ENCODE assay signal across 8 cellular contexts in genomic region chr6:143027058-143027457, GRCh38. TPM values are rescaled to one million over a fixed set of nuclear protein-coding genes. Genes with fewer than 3 reads are reported as not detected.
A peak's percentile ranks its signal among the peaks of the same experiment; 100 is the strongest.
DNase-seq lines count a peak whose midpoint lies in the region; ATAC-seq, FAIRE-seq and TF ChIP-seq lines count a peak whose summit lies in the region.

No MANE protein-coding gene starts in this region.

- in situ Hi-C loops in GM13977 (cut with MboI; ENCODE audit: low pct_unique_long_range_greater_than_20kb, low sequenced_read_pairs, unreplicated experiment), result loop anchor here (25.0 kb wide), 1 partner anchor 340 kb away; no protein-coding TSS in a partner anchor

- no peaks in the 10 kb centered on the region for H4K20me1 ChIP-seq in OCI-LY1 (ENCODE audit: insufficient read depth, low read length)

- H3K79me2 ChIP-seq in OCI-LY1 (ENCODE audit: insufficient read depth, low read length), result no peaks in the 10 kb centered on the region

- H3K27ac ChIP-seq in OCI-LY1 (ENCODE audit: low read depth, low read length, poor library complexity, severe bottlenecking), result no peak overlapping the region
- no peak overlapping the region for H3K27ac ChIP-seq in heart right ventricle
- no peak overlapping the region for H3K27ac ChIP-seq in small intestine (ENCODE audit: low read depth in 1 of 2, low read length in 1 of 2)

- TF ChIP-seq CTCF in GM13977 (IDR thresholded peaks at IDR 0.05; ENCODE audit: extremely low read depth, insufficient read depth, missing control alignments) (peak; percentile 56), OCI-LY1 (IDR thresholded peaks at IDR 0.05; ENCODE audit: low read length) (peak; percentile 91), heart right ventricle (IDR thresholded peaks at IDR 0.05) (peak; percentile 47 to 78 (median 70))

- no peak for FAIRE-seq in small intestine (lab: Jason Lieb, UNC)

- H3K4me1 ChIP-seq in OCI-LY1 (ENCODE audit: insufficient read depth, low read length, severe bottlenecking), result no peaks in the 10 kb centered on the region
- no peaks in the 10 kb centered on the region for H3K4me1 ChIP-seq in heart right ventricle
- no peaks in the 10 kb centered on the region for H3K4me1 ChIP-seq in small intestine (ENCODE audit: control insufficient read depth in 2 of 2, insufficient read depth in 1 of 2, low read depth in 1 of 2, low read length in 1 of 2)

- H2AFZ ChIP-seq in OCI-LY1 (ENCODE audit: low read length), result no peak overlapping the region

- DNase-seq in GM13977 (ENCODE audit: low spot score), result no peak
- DNase-seq in activated effector memory CD4-positive, alpha-beta T cell treated with Interleukin-2 at 50 U/mL for 16 hours, result peak; percentile 20
- peak; percentile 26 to 27 for DNase-seq in heart right ventricle
- peak; percentile 27 for DNase-seq in small intestine
- DNase-seq in glomerular visceral epithelial cell (ENCODE audit: extremely low spot score), result no peak
- DNase-seq in SIG-M5 (lab: John Stamatoyannopoulos, UW), result no peak

- H3K9me3 ChIP-seq in OCI-LY1 (ENCODE audit: low read length), result no peaks in the 10 kb centered on the region
- no peaks in the 10 kb centered on the region for H3K9me3 ChIP-seq in heart right ventricle
- no peaks in the 10 kb centered on the region for H3K9me3 ChIP-seq in small intestine (ENCODE audit: control insufficient read depth, low read depth)

- intact Hi-C loops in heart right ventricle (cut with DNase I), result loop anchor here (1.0 to 10.0 kb wide), 8 partner anchors 75 to 552 kb away; partner anchors contain the start of gene HIVEP2 (in 2 of the 10)

- H3F3A ChIP-seq in OCI-LY1 (ENCODE audit: insufficient read depth, low read length), result no peaks in the 10 kb centered on the region

- 54 to 60% methylated on average over 5 of the region's 5 CpGs for WGBS in heart right ventricle, 2 donors
- 62 to 69% (median 67%) methylated on average over 5 of the region's 5 CpGs for WGBS in small intestine, 3 donors

- peak in 6 of 8 donors; percentile 55 to 78 (median 60) for ATAC-seq in heart right ventricle
- ATAC-seq in GM21360 (IDR thresholded peaks at IDR 0.05; ENCODE audit: unreplicated experiment), result no peak

- H3K9ac ChIP-seq in OCI-LY1 (ENCODE audit: low read length), result no peak overlapping the region

- H3K4me2 ChIP-seq in OCI-LY1 (ENCODE audit: low read length), result no peak overlapping the region

- no peaks in the 10 kb centered on the region for H3K36me3 ChIP-seq in OCI-LY1 (ENCODE audit: insufficient read depth, low read length)
- H3K36me3 ChIP-seq in heart right ventricle, result no peaks in the 10 kb centered on the region
- no peaks in the 10 kb centered on the region for H3K36me3 ChIP-seq in small intestine (ENCODE audit: control insufficient read depth in 2 of 2, insufficient read depth in 2 of 2, low read length in 2 of 2)

- no peak overlapping the region for H3K4me3 ChIP-seq in OCI-LY1 (ENCODE audit: low read depth, low read length, poor library complexity, severe bottlenecking)
- H3K4me3 ChIP-seq in heart right ventricle, result no peak overlapping the region
- H3K4me3 ChIP-seq in small intestine (ENCODE audit: low read depth in 1 of 2, low read length in 2 of 2), result no peak overlapping the region

- no peaks in the 10 kb centered on the region for H3K9me2 ChIP-seq in OCI-LY1 (ENCODE audit: low read depth, low read length)

- H3K27me3 ChIP-seq in OCI-LY1 (ENCODE audit: insufficient read depth, low read length) (no peaks in the 10 kb centered on the region), heart right ventricle (no peaks in the 10 kb centered on the region), small intestine (ENCODE audit: control insufficient read depth in 2 of 2, insufficient read depth in 2 of 2, low read length in 2 of 2) (no peaks in the 10 kb centered on the region)

RNA-seq across cellular contexts. Expression of gene AIG1, which starts 33.6 kb away (rescaled TPM):
- total RNA-seq in heart right ventricle, result 10 to 100 TPM; 54.2 to 83.2 (median 66.2) TPM
- polyA plus RNA-seq in heart right ventricle, result 10 to 100 TPM; 17.4 to 69.5 TPM
- polyA plus RNA-seq in small intestine, result 10 to 100 TPM; 56.6 to 83.0 (median 75.1) TPM

Comparison
In these comparisons a context has a peak if more than half of its experiments do, and no peak if none do; other contexts are left out.
1. DNase-seq: peak in activated effector memory CD4-positive, alpha-beta T cell treated with Interleukin-2 at 50 U/mL for 16 hours (single experiment), heart right ventricle (2 of 2) and small intestine (single experiment); none in GM13977 (single experiment), glomerular visceral epithelial cell (single experiment) and SIG-M5 (single experiment).
2. Peak in every context shown above with its lines, with median percentiles within 50 percentile points of each other: CTCF ChIP-seq.